Comparison of ENCODE assay signal across 9 cellular contexts in genomic region chr16:50367777-50368409, GRCh38. TPM values are rescaled to one million over a fixed set of nuclear protein-coding genes. Genes with fewer than 3 reads are reported as not detected.
A peak's percentile ranks its signal among the peaks of the same experiment; 100 is the strongest.
DNase-seq lines count a peak whose midpoint lies in the region; ATAC-seq, FAIRE-seq and TF ChIP-seq lines count a peak whose summit lies in the region.
"Had no signal": no experiment of that assay in that cellular context is flagged by ENCODE, and none has a peak within 500 bp of the region (broad histone marks: within the 10 kb centered on the region; RNA-seq: fewer than 3 reads in every experiment).

No MANE protein-coding gene starts in this region.

- H3K27me3 Mint-ChIP-seq in activated CD4-positive, alpha-beta T cell treated with anti-CD3 and anti-CD28 coated beads, Interleukin-2, amount 10 ng/mL, durations not matched to agents 24 days and 14 days, result no peaks in the 10 kb centered on the region
- H3K27me3 Mint-ChIP-seq in activated T-cell treated with anti-CD3 and anti-CD28 coated beads, Interleukin-2, amount 50 U/mL, for 72 hours (ENCODE audit: low read depth), result no peaks in the 10 kb centered on the region

- intact Hi-C loops in activated CD4-positive, alpha-beta T cell treated with anti-CD3 and anti-CD28 coated beads, Interleukin-2, amount 10 ng/mL, durations not matched to agents 24 days and 14 days (cut with micrococcal nuclease), result loop anchor here (2.0 to 5.0 kb wide), 8 partner anchors 29 to 439 kb away; partner anchors contain the start of genes ADCY7 and CNEP1R1
- intact Hi-C loops in kidney (cut with DNase I) (no loop called here), testis (cut with DNase I; ENCODE audit: low total_unique reads) (loop anchor here (10.0 kb wide), 1 partner anchor 123 kb away; no protein-coding TSS in a partner anchor), posterior cingulate gyrus (cut with DNase I) (loop anchor here (5.0 to 10.0 kb wide), 3 partner anchors 153 to 343 kb away; partner anchors contain the start of genes CNEP1R1 and TENT4B)

- no peak for ATAC-seq in activated T-cell treated with anti-CD3 and anti-CD28 coated beads, Interleukin-2, amount 50 U/mL, for 72 hours (replicated peaks in 1 of 2)

- H3K9me3 ChIP-seq in kidney (ENCODE audit: control insufficient read depth in 1 of 2, low read length in 2 of 2), result no peaks in the 10 kb centered on the region
- no peaks in the 10 kb centered on the region for H3K9me3 ChIP-seq in testis

- peaks cover 35% of the 10 kb centered on the region for H3K36me3 Mint-ChIP-seq in activated CD4-positive, alpha-beta T cell treated with anti-CD3 and anti-CD28 coated beads, Interleukin-2, amount 10 ng/mL, durations not matched to agents 24 days and 14 days (ENCODE audit: low read depth)
- peaks cover 7 to 18% of the 10 kb centered on the region in 2 donors for H3K36me3 Mint-ChIP-seq in activated T-cell treated with anti-CD3 and anti-CD28 coated beads, Interleukin-2, amount 50 U/mL, for 72 hours (ENCODE audit: insufficient read depth in 2 of 2)

- peaks cover 43% of the 10 kb centered on the region for H3K4me1 Mint-ChIP-seq in activated CD4-positive, alpha-beta T cell treated with anti-CD3 and anti-CD28 coated beads, Interleukin-2, amount 10 ng/mL, durations not matched to agents 24 days and 14 days
- H3K4me1 Mint-ChIP-seq in activated T-cell treated with anti-CD3 and anti-CD28 coated beads, Interleukin-2, amount 50 U/mL, for 72 hours (ENCODE audit: low read depth), result peaks cover 56% of the 10 kb centered on the region

- no peak for FAIRE-seq in kidney (lab: Jason Lieb, UNC)
- FAIRE-seq: G401.6 had no signal

- no peaks in the 10 kb centered on the region for H3K27me3 ChIP-seq in testis

- H3K36me3 ChIP-seq in kidney (ENCODE audit: control insufficient read depth in 1 of 2, insufficient read depth in 2 of 2, low read length in 2 of 2) (peaks cover 7 to 12% of the 10 kb centered on the region in 2 donors), testis (ENCODE audit: low read depth, missing control alignments) (no peaks in the 10 kb centered on the region)

- no peak overlapping the region for H3K27ac ChIP-seq in kidney (ENCODE audit: low read depth in 2 of 2, low read length in 2 of 2)
- peak overlapping the region; percentile 42 to 82 for H3K27ac ChIP-seq in testis

- TF ChIP-seq POLR2A in testis (IDR thresholded peaks at IDR 0.05), result no peak

- H3K4me3 Mint-ChIP-seq in activated CD4-positive, alpha-beta T cell treated with anti-CD3 and anti-CD28 coated beads, Interleukin-2, amount 10 ng/mL, durations not matched to agents 24 days and 14 days, result peak overlapping the region; percentile 92
- H3K4me3 Mint-ChIP-seq in activated T-cell treated with anti-CD3 and anti-CD28 coated beads, Interleukin-2, amount 50 U/mL, for 72 hours, result peak overlapping the region; percentile 96 to 97

- no peak for TF ChIP-seq CTCF in kidney (IDR thresholded peaks at IDR 0.05; ENCODE audit: borderline replicate concordance, extremely low read depth, insufficient read depth)
- TF ChIP-seq CTCF in testis (IDR thresholded peaks at IDR 0.05), result no peak

- peak overlapping the region; percentile 64 to 70 for H3K4me3 ChIP-seq in kidney (ENCODE audit: low read length in 2 of 2)
- H3K4me3 ChIP-seq in testis, result peak overlapping the region; percentile 85 to 94

- DNase-seq in activated CD4-positive, alpha-beta T cell treated with anti-CD3 and anti-CD28 coated beads, Interleukin-2, amount 10 ng/mL, durations not matched to agents 24 days and 14 days, result no peak
- DNase-seq in activated CD4-positive, alpha-beta T cell treated with anti-CD3 and anti-CD28 coated beads, Interleukin-2, amount 50 U/mL, for 4 hours, result no peak
- no peak for DNase-seq in activated T-cell treated with anti-CD3 and anti-CD28 coated beads, Interleukin-2, amount 50 U/mL, for 72 hours
- no peak for DNase-seq in kidney
- DNase-seq in testis, result no peak
- DNase-seq in germinal center (ENCODE audit: low spot score), result no peak
- no peak for DNase-seq in posterior cingulate gyrus
- no peak for DNase-seq in stimulated activated CD4-positive, alpha-beta T cell treated with anti-CD3 and anti-CD28 coated beads, Interleukin-4, amount 100 ng/mL, for 24 hours

- H3K9me3 Mint-ChIP-seq in activated CD4-positive, alpha-beta T cell treated with anti-CD3 and anti-CD28 coated beads, Interleukin-2, amount 10 ng/mL, durations not matched to agents 24 days and 14 days, result no peaks in the 10 kb centered on the region
- no peaks in the 10 kb centered on the region for H3K9me3 Mint-ChIP-seq in activated T-cell treated with anti-CD3 and anti-CD28 coated beads, Interleukin-2, amount 50 U/mL, for 72 hours

- 2 to 4% methylated on average over 21 to 23 of the region's 23 CpGs for WGBS in testis, 2 donors

- H3K27ac Mint-ChIP-seq in activated CD4-positive, alpha-beta T cell treated with anti-CD3 and anti-CD28 coated beads, Interleukin-2, amount 10 ng/mL, durations not matched to agents 24 days and 14 days, result peak overlapping the region; percentile 87
- peak overlapping the region; percentile 97 for H3K27ac Mint-ChIP-seq in activated T-cell treated with anti-CD3 and anti-CD28 coated beads, Interleukin-2, amount 50 U/mL, for 72 hours

- peaks cover 0 to 7% of the 10 kb centered on the region in 2 donors for H3K4me1 ChIP-seq in kidney (ENCODE audit: control insufficient read depth in 1 of 2, insufficient read depth in 1 of 2, low read depth in 1 of 2, low read length in 2 of 2)
- peaks cover 15% of the 10 kb centered on the region for H3K4me1 ChIP-seq in testis

- H3K9ac ChIP-seq in kidney (ENCODE audit: low read length in 2 of 2), result peak overlapping the region; percentile 62 to 65

RNA-seq across cellular contexts. Expression of gene BRD7, which starts 0.9 kb away (rescaled TPM):
- 92.7 and 98.8 TPM in 2 replicates for total RNA-seq in activated CD4-positive, alpha-beta T cell treated with anti-CD3 and anti-CD28 coated beads, Interleukin-2, amount 10 ng/mL, durations not matched to agents 24 days and 14 days
- total RNA-seq in activated T-cell treated with anti-CD3 and anti-CD28 coated beads, Interleukin-2, amount 50 U/mL, for 72 hours, result 10 to 100 TPM; 74.8 to 84.2 TPM
- total RNA-seq in kidney (68.0 TPM), testis (10 to 100 TPM; 79.2 to 96.0 TPM)
- polyA plus RNA-seq in kidney (ENCODE audit: insufficient read depth, low read depth, low replicate concordance) (44.1 TPM), testis (ENCODE audit: insufficient read depth, low read depth, low replicate concordance) (110 TPM)

Comparison
In these comparisons a context has a peak if more than half of its experiments do, and no peak if none do; other contexts are left out.
1. H3K27ac ChIP-seq: peak in testis (2 of 2); none in kidney (0 of 2).